In the genomic region with DNA sequence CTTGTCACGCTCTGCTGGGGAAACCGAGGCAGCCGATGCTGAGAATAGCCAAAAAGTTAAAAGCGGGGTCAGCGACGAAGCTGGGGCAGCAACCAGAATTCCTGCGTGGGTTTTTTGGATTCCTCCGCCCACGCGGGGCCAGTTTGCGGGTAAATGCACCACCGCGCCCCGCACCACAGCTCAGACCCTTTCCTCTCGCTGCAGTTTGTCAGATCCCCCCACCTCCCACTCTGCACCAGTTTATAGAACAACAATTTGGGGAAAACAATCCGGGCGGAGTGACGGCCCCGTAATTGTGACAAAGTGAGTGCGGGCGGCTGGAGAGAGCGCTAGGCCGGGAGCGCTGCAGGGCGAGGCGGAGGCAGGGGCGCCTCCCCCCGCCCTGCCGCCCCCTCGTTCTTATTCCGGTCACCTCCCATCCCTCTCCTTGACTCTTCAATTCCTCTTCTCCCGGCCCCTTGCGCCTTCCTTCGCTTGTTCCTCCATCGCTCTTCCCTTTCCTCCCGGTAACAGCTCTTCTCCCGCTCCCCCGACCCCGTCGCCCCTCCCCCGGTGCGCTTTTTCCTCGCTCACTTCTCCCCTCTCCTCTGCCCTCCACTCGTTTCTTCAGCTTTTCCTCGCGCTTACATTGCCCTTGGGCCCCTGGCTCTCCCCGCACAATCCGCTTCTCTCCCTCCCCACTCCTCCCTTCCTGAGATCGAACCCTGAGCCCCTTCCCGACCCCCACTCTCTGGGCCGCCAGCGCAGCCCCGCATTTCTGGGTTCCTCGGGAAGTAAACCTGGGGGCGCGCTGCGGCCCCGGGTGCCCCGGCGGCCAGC, we compare ENCODE assay signal across 8 cellular contexts. TPM values are rescaled to one million over a fixed set of nuclear protein-coding genes. Genes with fewer than 3 reads are reported as not detected.
A peak's percentile ranks its signal among the peaks of the same experiment; 100 is the strongest.
DNase-seq lines count a peak whose midpoint lies in the region; ATAC-seq and TF ChIP-seq lines count a peak whose summit lies in the region.

No MANE protein-coding gene starts in this region.

- H3K27ac ChIP-seq in CD4-positive, CD25-positive, alpha-beta regulatory T cell (ENCODE audit: insufficient read depth, low read length, poor library complexity, severe bottlenecking): no peak overlapping the region
- no peak overlapping the region for H3K27ac ChIP-seq in HL-60 (replicated peaks)
- no peak overlapping the region for H3K27ac ChIP-seq in ectodermal cell (ENCODE audit: insufficient read depth, low read depth, low read length, poor library complexity, severe bottlenecking)

- no peak for DNase-seq in CD4-positive, CD25-positive, alpha-beta regulatory T cell
- DNase-seq in HL-60 (ENCODE audit: low read depth in 1 of 2, low spot score in 1 of 2) (no peak), osteocyte (ENCODE audit: extremely low spot score, unreplicated experiment) (no peak), SK-N-DZ (ENCODE audit: low spot score) (no peak), Ammon's horn (ENCODE audit: low spot score) (no peak)

- H3K27ac Mint-ChIP-seq in CD4-positive, CD25-positive, alpha-beta regulatory T cell: no peak overlapping the region
- no peak overlapping the region for H3K27ac Mint-ChIP-seq in osteocyte (ENCODE audit: unreplicated experiment)

- H3K36me3 ChIP-seq in CD4-positive, CD25-positive, alpha-beta regulatory T cell (ENCODE audit: control insufficient read depth, insufficient read depth, low read length): no peaks in the 10 kb centered on the region
- H3K36me3 ChIP-seq in ectodermal cell (ENCODE audit: control insufficient read depth, insufficient read depth, low read length): no peaks in the 10 kb centered on the region

- no peaks in the 10 kb centered on the region for H3K36me3 Mint-ChIP-seq in CD4-positive, CD25-positive, alpha-beta regulatory T cell
- H3K36me3 Mint-ChIP-seq in osteocyte (ENCODE audit: unreplicated experiment): no peaks in the 10 kb centered on the region

- peaks cover 0 to 2% (median 0%) of the 10 kb centered on the region in 7 donors for H3K9me3 Mint-ChIP-seq in CD4-positive, CD25-positive, alpha-beta regulatory T cell
- no peaks in the 10 kb centered on the region for H3K9me3 Mint-ChIP-seq in osteocyte (ENCODE audit: unreplicated experiment)

- no peak for ATAC-seq in CD4-positive, CD25-positive, alpha-beta regulatory T cell (ENCODE audit: low read depth in 2 of 2)
- no peak for ATAC-seq in GM21576 (IDR thresholded peaks at IDR 0.05; ENCODE audit: unreplicated experiment)
- ATAC-seq in HG03457 (IDR thresholded peaks at IDR 0.05; ENCODE audit: unreplicated experiment): no peak

- peak overlapping the region; percentile 73 to 92 (median 84) for H3K4me3 Mint-ChIP-seq in CD4-positive, CD25-positive, alpha-beta regulatory T cell
- peak overlapping the region; percentile 66 for H3K4me3 Mint-ChIP-seq in osteocyte (ENCODE audit: unreplicated experiment)

- peaks cover 58% of the 10 kb centered on the region for H3K4me1 ChIP-seq in CD4-positive, CD25-positive, alpha-beta regulatory T cell (ENCODE audit: control insufficient read depth, insufficient read depth, low read length, poor library complexity, severe bottlenecking)
- H3K4me1 ChIP-seq in ectodermal cell (ENCODE audit: control insufficient read depth, insufficient read depth, low read length): peaks cover 28% of the 10 kb centered on the region

- H3K27me3 Mint-ChIP-seq in CD4-positive, CD25-positive, alpha-beta regulatory T cell: peaks cover 81% of the 10 kb centered on the region
- H3K27me3 Mint-ChIP-seq in osteocyte (ENCODE audit: unreplicated experiment): peaks cover 30% of the 10 kb centered on the region

- no peak overlapping the region for H3K4me3 ChIP-seq in CD4-positive, CD25-positive, alpha-beta regulatory T cell (ENCODE audit: low read depth, low read length)
- 0 out of 2 replicates have a peak overlapping the region, but pooled peaks have one; percentile 8 for H3K4me3 ChIP-seq in HL-60 (replicated peaks; ENCODE audit: insufficient read depth, low read length)
- peak overlapping the region; percentile 21 for H3K4me3 ChIP-seq in ectodermal cell (ENCODE audit: insufficient read depth, low read depth, low read length)

- peaks cover 8 to 54% (median 15%) of the 10 kb centered on the region in 4 donors for H3K4me1 Mint-ChIP-seq in CD4-positive, CD25-positive, alpha-beta regulatory T cell
- peaks cover 40% of the 10 kb centered on the region for H3K4me1 Mint-ChIP-seq in osteocyte (ENCODE audit: unreplicated experiment)

- H3K9me3 ChIP-seq in CD4-positive, CD25-positive, alpha-beta regulatory T cell (ENCODE audit: control insufficient read depth in 2 of 2, low read length in 2 of 2): no peaks in the 10 kb centered on the region
- H3K9me3 ChIP-seq in ectodermal cell (ENCODE audit: control insufficient read depth, low read length): no peaks in the 10 kb centered on the region

- H3K27me3 ChIP-seq in CD4-positive, CD25-positive, alpha-beta regulatory T cell (ENCODE audit: control insufficient read depth, insufficient read depth, low read length): peaks cover 43% of the 10 kb centered on the region
- H3K27me3 ChIP-seq in HL-60 (ENCODE audit: insufficient read depth, poor library complexity, severe bottlenecking) (peaks cover 70% of the 10 kb centered on the region), ectodermal cell (ENCODE audit: control insufficient read depth, insufficient read depth, low read length, poor library complexity, severe bottlenecking) (peaks cover 95% of the 10 kb centered on the region)

- WGBS in ectodermal cell, 2 experiments: 1% methylated on average over 60 of the region's 60 CpGs

- no peak for TF ChIP-seq CTCF in HL-60 (IDR thresholded peaks at IDR 0.05; ENCODE audit: insufficient read depth, low read length)
- TF ChIP-seq CTCF in osteocyte (IDR thresholded peaks at IDR 0.05): no peak

RNA-seq across cellular contexts. Expression of a gene that starts 0.6 kb away (rescaled TPM):
- not detected for total RNA-seq in CD4-positive, CD25-positive, alpha-beta regulatory T cell
- not detected for polyA plus RNA-seq in CD4-positive, CD25-positive, alpha-beta regulatory T cell
- 0.31 TPM for polyA plus RNA-seq in ectodermal cell (2013, experiment 1 of 4)
- polyA plus RNA-seq in ectodermal cell (2013, experiment 2 of 4): 0.20 TPM
- polyA plus RNA-seq in ectodermal cell (2013, experiment 3 of 4): 0.11 TPM
- polyA plus RNA-seq in ectodermal cell (2013, experiment 4 of 4): 0.16 TPM
- total RNA-seq in osteocyte: 0.55 and 0.99 TPM in 2 replicates
- 2.2 and 2.4 TPM in 2 replicates for polyA plus RNA-seq in SK-N-DZ (2014; cell fraction: cytosol; rRNA removed)
- polyA plus RNA-seq in SK-N-DZ (2014; cell fraction: nucleus; rRNA removed): 2.3 and 2.4 TPM in 2 replicates

RNA-seq across cellular contexts. Expression of a gene that starts 9.1 kb away (rescaled TPM):
- not detected for total RNA-seq in CD4-positive, CD25-positive, alpha-beta regulatory T cell
- polyA plus RNA-seq in CD4-positive, CD25-positive, alpha-beta regulatory T cell: not detected
- 0.94 TPM for polyA plus RNA-seq in ectodermal cell (2013, experiment 1 of 4)
- 0.53 TPM for polyA plus RNA-seq in ectodermal cell (2013, experiment 2 of 4)
- polyA plus RNA-seq in ectodermal cell (2013, experiment 3 of 4): 1.2 TPM
- 1.2 TPM for polyA plus RNA-seq in ectodermal cell (2013, experiment 4 of 4)
- total RNA-seq in osteocyte: 0.16 TPM in 1 of 2 replicates, not detected in the other
- 28.5 and 41.0 TPM in 2 replicates for polyA plus RNA-seq in SK-N-DZ (2014; cell fraction: cytosol; rRNA removed)
- polyA plus RNA-seq in SK-N-DZ (2014; cell fraction: nucleus; rRNA removed): 24.7 and 34.5 TPM in 2 replicates

RNA-seq across cellular contexts. Expression of a gene that starts 21.2 kb away (rescaled TPM):
- total RNA-seq in CD4-positive, CD25-positive, alpha-beta regulatory T cell: 5.5 TPM
- polyA plus RNA-seq in CD4-positive, CD25-positive, alpha-beta regulatory T cell: 1 to 10 TPM; 2.4 to 4.8 (median 3.6) TPM
- 56.6 TPM for polyA plus RNA-seq in ectodermal cell (2013, experiment 1 of 4)
- 56.0 TPM for polyA plus RNA-seq in ectodermal cell (2013, experiment 2 of 4)
- 43.2 TPM for polyA plus RNA-seq in ectodermal cell (2013, experiment 3 of 4)
- polyA plus RNA-seq in ectodermal cell (2013, experiment 4 of 4): 49.4 TPM
- total RNA-seq in osteocyte: 25.2 and 25.6 TPM in 2 replicates
- polyA plus RNA-seq in SK-N-DZ (2014; cell fraction: cytosol; rRNA removed): 29.1 and 34.5 TPM in 2 replicates
- polyA plus RNA-seq in SK-N-DZ (2014; cell fraction: nucleus; rRNA removed): 14.8 and 27.8 TPM in 2 replicates

RNA-seq across cellular contexts. Expression of a gene that starts 23.0 kb away (rescaled TPM):
- total RNA-seq in CD4-positive, CD25-positive, alpha-beta regulatory T cell: 2.0 TPM
- 1 to 10 TPM; 2.8 to 8.8 (median 4.9) TPM for polyA plus RNA-seq in CD4-positive, CD25-positive, alpha-beta regulatory T cell
- 76.3 TPM for polyA plus RNA-seq in ectodermal cell (2013, experiment 1 of 4)
- 70.2 TPM for polyA plus RNA-seq in ectodermal cell (2013, experiment 2 of 4)
- polyA plus RNA-seq in ectodermal cell (2013, experiment 3 of 4): 63.5 TPM
- polyA plus RNA-seq in ectodermal cell (2013, experiment 4 of 4): 64.5 TPM
- total RNA-seq in osteocyte: 8.0 and 9.6 TPM in 2 replicates
- 51.9 and 59.1 TPM in 2 replicates for polyA plus RNA-seq in SK-N-DZ (2014; cell fraction: cytosol; rRNA removed)
- polyA plus RNA-seq in SK-N-DZ (2014; cell fraction: nucleus; rRNA removed): 145 and 224 TPM in 2 replicates

RNA-seq across cellular contexts. Expression of a gene that starts 51.1 kb away (rescaled TPM):
- not detected for total RNA-seq in CD4-positive, CD25-positive, alpha-beta regulatory T cell
- polyA plus RNA-seq in CD4-positive, CD25-positive, alpha-beta regulatory T cell: under 1 TPM in 1 of 4 donors, not detected in 3; 0.24 TPM
- polyA plus RNA-seq in ectodermal cell (2013, experiment 1 of 4): 0.37 TPM
- 0.36 TPM for polyA plus RNA-seq in ectodermal cell (2013, experiment 2 of 4)
- polyA plus RNA-seq in ectodermal cell (2013, experiment 3 of 4): 0.91 TPM
- 0.81 TPM for polyA plus RNA-seq in ectodermal cell (2013, experiment 4 of 4)
- not detected in 2 replicates for total RNA-seq in osteocyte
- 220 and 279 TPM in 2 replicates for polyA plus RNA-seq in SK-N-DZ (2014; cell fraction: cytosol; rRNA removed)
- polyA plus RNA-seq in SK-N-DZ (2014; cell fraction: nucleus; rRNA removed): 428 and 449 TPM in 2 replicates
